8 cellular contexts compared by ENCODE assay signal in the genomic region with DNA sequence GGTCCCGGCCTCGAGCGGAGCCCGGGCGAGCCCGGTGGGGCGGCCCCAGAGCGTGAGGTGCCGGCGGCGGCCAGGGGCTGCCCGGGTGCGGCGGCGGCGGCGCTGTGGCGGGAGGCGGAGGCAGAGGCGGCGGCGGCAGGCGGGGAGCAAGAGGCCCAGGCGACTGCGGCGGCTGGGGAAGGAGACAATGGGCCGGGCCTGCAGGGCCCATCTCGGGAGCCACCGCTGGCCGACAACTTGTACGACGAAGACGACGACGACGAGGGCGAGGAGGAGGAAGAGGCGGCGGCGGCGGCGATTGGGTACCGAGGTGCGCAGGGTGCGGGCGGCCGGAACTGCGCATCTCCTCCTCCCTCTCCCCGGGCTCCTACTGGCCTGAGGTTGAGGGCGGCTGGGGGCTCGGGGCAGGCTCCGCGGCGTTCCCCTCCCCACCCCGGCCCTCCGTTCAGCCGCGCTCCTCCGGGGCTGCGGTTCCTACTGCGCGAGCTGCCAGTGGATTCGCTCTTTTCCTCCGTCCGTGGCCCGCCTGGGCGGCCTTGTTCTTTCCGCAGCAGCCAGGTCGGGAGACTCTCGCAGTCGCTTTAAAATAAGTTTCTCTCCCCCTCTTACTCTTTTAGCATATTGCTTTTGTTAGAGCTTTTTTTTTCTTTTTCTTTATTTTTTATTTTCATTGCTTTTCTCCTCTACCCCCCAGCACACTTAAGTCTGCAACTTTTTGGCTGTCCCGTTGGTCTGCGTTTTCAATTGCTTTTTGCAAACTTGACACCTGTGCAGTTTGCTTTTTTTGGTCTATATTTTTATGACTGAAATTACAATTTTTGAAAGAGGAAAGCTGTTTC. TPM values are rescaled to one million over a fixed set of nuclear protein-coding genes. Genes with fewer than 3 reads are reported as not detected.
A peak's percentile ranks its signal among the peaks of the same experiment; 100 is the strongest.
DNase-seq lines count a peak whose midpoint lies in the region; TF ChIP-seq lines count a peak whose summit lies in the region.

No MANE protein-coding gene starts in this region.

- H3K4me1 ChIP-seq in neutrophil (ENCODE audit: control insufficient read depth in 1 of 2, insufficient read depth in 1 of 2, low read depth in 1 of 2, low read length in 1 of 2), result peaks cover 22 to 27% of the 10 kb centered on the region in 2 experiments
- H3K4me1 ChIP-seq in subcutaneous abdominal adipose tissue (ENCODE audit: control insufficient read depth in 5 of 5, insufficient read depth in 5 of 5, low read length in 5 of 5), result peaks cover 7 to 28% (median 22%) of the 10 kb centered on the region in 5 donors

- H3K9me3 ChIP-seq in neutrophil, result no peaks in the 10 kb centered on the region
- no peaks in the 10 kb centered on the region for H3K9me3 ChIP-seq in subcutaneous abdominal adipose tissue (ENCODE audit: control insufficient read depth in 5 of 5, low read length in 5 of 5)

- peaks cover 29% of the 10 kb centered on the region for H3K36me3 Mint-ChIP-seq in activated naive CD4-positive, alpha-beta T cell treated with anti-CD3 and anti-CD28 coated beads, Interleukin-2, amount 10 ng/mL, durations not matched to agents 7 days and 5 days

- H3K4me3 ChIP-seq in H7 (ENCODE audit: insufficient read depth, low read depth, low read length) (peak overlapping the region; percentile 82), LNCaP clone FGC (ENCODE audit: low read depth, low read length) (peak overlapping the region; percentile 82), neutrophil (ENCODE audit: low read depth in 1 of 2, low read length in 1 of 2) (peak overlapping the region; percentile 84 to 86), subcutaneous abdominal adipose tissue (ENCODE audit: low read depth in 1 of 5, low read length in 5 of 5) (peak overlapping the region; percentile 69 to 86 (median 82))

- peaks cover 36% of the 10 kb centered on the region for H3K4me1 Mint-ChIP-seq in activated naive CD4-positive, alpha-beta T cell treated with anti-CD3 and anti-CD28 coated beads, Interleukin-2, amount 10 ng/mL, durations not matched to agents 7 days and 5 days

- H3K4me3 Mint-ChIP-seq in activated naive CD4-positive, alpha-beta T cell treated with anti-CD3 and anti-CD28 coated beads, Interleukin-2, amount 10 ng/mL, durations not matched to agents 7 days and 5 days, result peak overlapping the region; percentile 83

- H3K9ac ChIP-seq in subcutaneous abdominal adipose tissue (ENCODE audit: low read length in 5 of 5), result peak overlapping the region in 4 of 5 donors; percentile 71 to 82 (median 78)

- CTCF ChIA-PET in activated naive CD4-positive, alpha-beta T cell treated with anti-CD3 and anti-CD28 coated beads, Interleukin-2, amount 10 ng/mL, durations not matched to agents 7 days and 5 days (lab: Charles Lee), result interaction anchor here (0.6 to 3.4 kb wide), 3 partner anchors 30 to 134 kb away, joined by 3 to 15 read pairs (median 5); no protein-coding TSS in a partner anchor

- H3K27me3 ChIP-seq in H7 (ENCODE audit: control insufficient read depth, insufficient read depth, low read length) (no peaks in the 10 kb centered on the region), neutrophil (no peaks in the 10 kb centered on the region), subcutaneous abdominal adipose tissue (ENCODE audit: control insufficient read depth in 5 of 5, insufficient read depth in 4 of 5, low read length in 5 of 5) (peaks cover 0 to 2% (median 0%) of the 10 kb centered on the region in 5 donors)

- DNase-seq in ELF-1 (ENCODE audit: low read depth, low spot score), result peak; percentile 88
- DNase-seq in H7, result peak; percentile 91
- DNase-seq in LNCaP clone FGC (ENCODE audit: low read depth), result peak; percentile 26
- peak; percentile 85 for DNase-seq in SK-N-DZ (ENCODE audit: low spot score)
- DNase-seq in activated naive CD4-positive, alpha-beta T cell treated with anti-CD3 and anti-CD28 coated beads, Interleukin-2, amount 10 ng/mL, durations not matched to agents 7 days and 5 days, result peak; percentile 88
- peak; percentile 86 for DNase-seq in germinal center (ENCODE audit: low spot score)

- H3K27ac Mint-ChIP-seq in activated naive CD4-positive, alpha-beta T cell treated with anti-CD3 and anti-CD28 coated beads, Interleukin-2, amount 10 ng/mL, durations not matched to agents 7 days and 5 days, result peak overlapping the region; percentile 95

- TF ChIP-seq CTCF in LNCaP clone FGC (IDR thresholded peaks at IDR 0.05; ENCODE audit: control insufficient read depth, extremely low read depth, insufficient read depth), result peak; percentile 9; the same call in 1 of the 2 replicates
- TF ChIP-seq CTCF in neutrophil (IDR thresholded peaks at IDR 0.05), result no peak

- no peaks in the 10 kb centered on the region for H3K9me3 Mint-ChIP-seq in activated naive CD4-positive, alpha-beta T cell treated with anti-CD3 and anti-CD28 coated beads, Interleukin-2, amount 10 ng/mL, durations not matched to agents 7 days and 5 days

- peak overlapping the region; percentile 98 for H3K27ac ChIP-seq in neutrophil
- H3K27ac ChIP-seq in subcutaneous abdominal adipose tissue (ENCODE audit: low read depth, low read length), result peak overlapping the region; percentile 80

- H3K36me3 ChIP-seq in H7 (replicated peaks; ENCODE audit: control insufficient read depth, insufficient read depth, low read length), result peaks cover 18% of the 10 kb centered on the region
- peaks cover 32% of the 10 kb centered on the region for H3K36me3 ChIP-seq in neutrophil
- peaks cover 16 to 31% (median 22%) of the 10 kb centered on the region in 5 donors for H3K36me3 ChIP-seq in subcutaneous abdominal adipose tissue (ENCODE audit: control insufficient read depth in 5 of 5, insufficient read depth in 5 of 5, low read length in 5 of 5)

- peaks cover 3% of the 10 kb centered on the region for H3K27me3 Mint-ChIP-seq in activated naive CD4-positive, alpha-beta T cell treated with anti-CD3 and anti-CD28 coated beads, Interleukin-2, amount 10 ng/mL, durations not matched to agents 7 days and 5 days

RNA-seq across cellular contexts. Expression of gene SIRT1, which starts 0.6 kb away (rescaled TPM):
- 30.0 and 54.2 TPM in 2 replicates for total RNA-seq in H7 (2014; rRNA removed; shearing (Covaris generic))
- polyA plus RNA-seq in SK-N-DZ (2014; cell fraction: cytosol; rRNA removed), result 25.1 and 30.2 TPM in 2 replicates
- polyA plus RNA-seq in SK-N-DZ (2014; cell fraction: nucleus; rRNA removed), result 20.7 and 21.2 TPM in 2 replicates

RNA-seq across cellular contexts. Expression of gene DNAJC12, which starts 47.1 kb away (rescaled TPM):
- 0.31 and 1.00 TPM in 2 replicates for total RNA-seq in H7 (2014; rRNA removed; shearing (Covaris generic))
- polyA plus RNA-seq in SK-N-DZ (2014; cell fraction: cytosol; rRNA removed), result 57.7 and 68.6 TPM in 2 replicates
- polyA plus RNA-seq in SK-N-DZ (2014; cell fraction: nucleus; rRNA removed), result 45.8 and 47.0 TPM in 2 replicates

Comparison
In these comparisons a context has a peak if more than half of its experiments do, and no peak if none do; other contexts are left out.
1. Peak in every context shown above with its lines: DNase-seq, H3K4me3 ChIP-seq and H3K27ac ChIP-seq.
2. DNase-seq: peak in every context shown above with its lines; median percentile 91 in H7; 88 in ELF-1; 88 in activated naive CD4-positive, alpha-beta T cell treated with anti-CD3 and anti-CD28 coated beads, Interleukin-2, amount 10 ng/mL, durations not matched to agents 7 days and 5 days; 86 in germinal center; 85 in SK-N-DZ; 26 in LNCaP clone FGC.